Comparison of ENCODE assay signal across 21 cellular contexts in the genomic region with DNA sequence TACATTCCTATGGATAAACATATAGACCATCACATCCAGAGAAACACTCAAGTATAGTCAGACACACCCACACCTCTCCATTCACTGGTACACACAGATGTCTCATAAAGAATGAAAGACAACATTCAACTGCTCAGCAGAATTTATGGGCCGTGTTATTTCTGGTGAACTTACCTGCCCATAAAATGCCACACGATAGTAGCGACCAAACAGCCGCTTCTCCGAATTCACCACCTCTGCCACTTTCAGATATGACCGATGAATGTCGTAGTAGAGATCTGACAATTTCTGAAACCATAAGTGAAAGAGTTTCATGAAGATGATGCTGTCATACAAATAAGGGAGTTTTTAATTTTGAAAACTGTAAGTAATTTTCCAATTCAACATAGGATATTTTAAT.
DNase-seq lines count a peak whose midpoint lies in the region; ATAC-seq and TF ChIP-seq lines count a peak whose summit lies in the region.
"Had no signal": no experiment of that assay in that cellular context is flagged by ENCODE, and none has a peak within 500 bp of the region (broad histone marks: within the 10 kb centered on the region; RNA-seq: fewer than 3 reads in every experiment).

No MANE protein-coding gene starts in this region.

- DNase-seq in activated CD8-positive, alpha-beta T cell treated with anti-CD3 and anti-CD28 coated beads for 36 hours = no peak
- DNase-seq in activated CD8-positive, alpha-beta T cell treated with anti-CD3 and anti-CD28 coated beads, Interleukin-2, amount 10 ng/mL, durations not matched to agents 7 days and 5 days = no peak
- DNase-seq in stimulated activated naive CD4-positive, alpha-beta T cell treated with Interleukin-2 at 50 U/mL for 16 hours (lab: John Stamatoyannopoulos, UW) = peak; percentile 1
- DNase-seq in stimulated activated naive CD4-positive, alpha-beta T cell (lab: John Stamatoyannopoulos, UW) = no peak
- DNase-seq in activated naive CD8-positive, alpha-beta T cell treated with anti-CD3 and anti-CD28 coated beads, Interleukin-2, amount 50 U/mL, for 24 hours = no peak
- DNase-seq in effector CD8-positive, alpha-beta T cell (lab: John Stamatoyannopoulos, UW) = no peak
- no peak for DNase-seq in NCI-H226
- DNase-seq: AML-193; C1 segment of cervical spinal cord; DMS53; GF-D8; GOT3; HCEC 1CT; NCI-H1105; NCI-H146; NCI-H2029; NCI-H345; NCI-H524; NCI-H774; NK-92 treated with Interleukin-12 subunit alpha and Interleukin-12 subunit beta, amount 100 ng/mL, for 24 hours had no signal

- no peak overlapping the region for H3K4me3 Mint-ChIP-seq in activated CD8-positive, alpha-beta T cell treated with anti-CD3 and anti-CD28 coated beads for 36 hours
- no peak overlapping the region for H3K4me3 Mint-ChIP-seq in activated CD8-positive, alpha-beta T cell treated with anti-CD3 and anti-CD28 coated beads, Interleukin-2, amount 10 ng/mL, durations not matched to agents 7 days and 5 days
- no peak overlapping the region for H3K4me3 Mint-ChIP-seq in activated naive CD8-positive, alpha-beta T cell treated with anti-CD3 and anti-CD28 coated beads, Interleukin-2, amount 50 U/mL, for 24 hours

- peak overlapping the region; percentile 46 for H3K27ac Mint-ChIP-seq in activated CD8-positive, alpha-beta T cell treated with anti-CD3 and anti-CD28 coated beads for 36 hours
- H3K27ac Mint-ChIP-seq in activated CD8-positive, alpha-beta T cell treated with anti-CD3 and anti-CD28 coated beads, Interleukin-2, amount 10 ng/mL, durations not matched to agents 7 days and 5 days = no peak overlapping the region
- H3K27ac Mint-ChIP-seq in activated naive CD8-positive, alpha-beta T cell treated with anti-CD3 and anti-CD28 coated beads, Interleukin-2, amount 50 U/mL, for 24 hours = peak overlapping the region; percentile 69

- H3K27me3 Mint-ChIP-seq in activated CD8-positive, alpha-beta T cell treated with anti-CD3 and anti-CD28 coated beads for 36 hours = no peaks in the 10 kb centered on the region
- no peaks in the 10 kb centered on the region for H3K27me3 Mint-ChIP-seq in activated CD8-positive, alpha-beta T cell treated with anti-CD3 and anti-CD28 coated beads, Interleukin-2, amount 10 ng/mL, durations not matched to agents 7 days and 5 days (ENCODE audit: low read depth)
- no peaks in the 10 kb centered on the region for H3K27me3 Mint-ChIP-seq in activated naive CD8-positive, alpha-beta T cell treated with anti-CD3 and anti-CD28 coated beads, Interleukin-2, amount 50 U/mL, for 24 hours

- peaks cover 6% of the 10 kb centered on the region for H3K4me1 Mint-ChIP-seq in activated CD8-positive, alpha-beta T cell treated with anti-CD3 and anti-CD28 coated beads for 36 hours (ENCODE audit: low read depth)
- no peaks in the 10 kb centered on the region for H3K4me1 Mint-ChIP-seq in activated CD8-positive, alpha-beta T cell treated with anti-CD3 and anti-CD28 coated beads, Interleukin-2, amount 10 ng/mL, durations not matched to agents 7 days and 5 days (ENCODE audit: low read depth)
- H3K4me1 Mint-ChIP-seq in activated naive CD8-positive, alpha-beta T cell treated with anti-CD3 and anti-CD28 coated beads, Interleukin-2, amount 50 U/mL, for 24 hours = peaks cover 11% of the 10 kb centered on the region

- no peaks in the 10 kb centered on the region for H3K9me3 Mint-ChIP-seq in activated CD8-positive, alpha-beta T cell treated with anti-CD3 and anti-CD28 coated beads for 36 hours
- H3K9me3 Mint-ChIP-seq in activated CD8-positive, alpha-beta T cell treated with anti-CD3 and anti-CD28 coated beads, Interleukin-2, amount 10 ng/mL, durations not matched to agents 7 days and 5 days (ENCODE audit: insufficient read depth) = no peaks in the 10 kb centered on the region
- no peaks in the 10 kb centered on the region for H3K9me3 Mint-ChIP-seq in activated naive CD8-positive, alpha-beta T cell treated with anti-CD3 and anti-CD28 coated beads, Interleukin-2, amount 50 U/mL, for 24 hours

- H3K36me3 Mint-ChIP-seq in activated CD8-positive, alpha-beta T cell treated with anti-CD3 and anti-CD28 coated beads for 36 hours (ENCODE audit: low read depth) = peaks cover 52% of the 10 kb centered on the region
- H3K36me3 Mint-ChIP-seq in activated CD8-positive, alpha-beta T cell treated with anti-CD3 and anti-CD28 coated beads, Interleukin-2, amount 10 ng/mL, durations not matched to agents 7 days and 5 days (ENCODE audit: low read depth) = peaks cover 71% of the 10 kb centered on the region
- H3K36me3 Mint-ChIP-seq in activated naive CD8-positive, alpha-beta T cell treated with anti-CD3 and anti-CD28 coated beads, Interleukin-2, amount 50 U/mL, for 24 hours (ENCODE audit: low read depth) = peaks cover 57% of the 10 kb centered on the region

- POLR2A ChIA-PET in activated CD8-positive, alpha-beta T cell treated with anti-CD3 and anti-CD28 coated beads for 36 hours (lab: Charles Lee) = no interaction called here
- POLR2A ChIA-PET in activated CD8-positive, alpha-beta T cell treated with anti-CD3 and anti-CD28 coated beads, Interleukin-2, amount 10 ng/mL, durations not matched to agents 7 days and 5 days (lab: Charles Lee) = no interaction called here

- intact Hi-C loops in activated CD8-positive, alpha-beta T cell treated with anti-CD3 and anti-CD28 coated beads for 36 hours (cut with micrococcal nuclease) = no loop called here

- peak; percentile 17 for ATAC-seq in activated CD8-positive, alpha-beta T cell treated with anti-CD3 and anti-CD28 coated beads for 36 hours
- ATAC-seq in activated CD8-positive, alpha-beta T cell treated with anti-CD3 and anti-CD28 coated beads, Interleukin-2, amount 10 ng/mL, durations not matched to agents 7 days and 5 days = no peak
- no peak for ATAC-seq in activated naive CD8-positive, alpha-beta T cell treated with anti-CD3 and anti-CD28 coated beads, Interleukin-2, amount 50 U/mL, for 24 hours
- ATAC-seq in GM19452 (IDR thresholded peaks at IDR 0.05; ENCODE audit: unreplicated experiment) = no peak

- TF ChIP-seq CTCF in activated CD8-positive, alpha-beta T cell treated with anti-CD3 and anti-CD28 coated beads for 36 hours (IDR thresholded peaks at IDR 0.05) = no peak

- CTCF ChIA-PET in activated CD8-positive, alpha-beta T cell treated with anti-CD3 and anti-CD28 coated beads for 36 hours (lab: Charles Lee) = no interaction called here
- CTCF ChIA-PET in activated CD8-positive, alpha-beta T cell treated with anti-CD3 and anti-CD28 coated beads, Interleukin-2, amount 10 ng/mL, durations not matched to agents 7 days and 5 days (lab: Charles Lee) = no interaction called here
